Comparison of ENCODE assay signal across 27 cellular contexts in the genomic region with DNA sequence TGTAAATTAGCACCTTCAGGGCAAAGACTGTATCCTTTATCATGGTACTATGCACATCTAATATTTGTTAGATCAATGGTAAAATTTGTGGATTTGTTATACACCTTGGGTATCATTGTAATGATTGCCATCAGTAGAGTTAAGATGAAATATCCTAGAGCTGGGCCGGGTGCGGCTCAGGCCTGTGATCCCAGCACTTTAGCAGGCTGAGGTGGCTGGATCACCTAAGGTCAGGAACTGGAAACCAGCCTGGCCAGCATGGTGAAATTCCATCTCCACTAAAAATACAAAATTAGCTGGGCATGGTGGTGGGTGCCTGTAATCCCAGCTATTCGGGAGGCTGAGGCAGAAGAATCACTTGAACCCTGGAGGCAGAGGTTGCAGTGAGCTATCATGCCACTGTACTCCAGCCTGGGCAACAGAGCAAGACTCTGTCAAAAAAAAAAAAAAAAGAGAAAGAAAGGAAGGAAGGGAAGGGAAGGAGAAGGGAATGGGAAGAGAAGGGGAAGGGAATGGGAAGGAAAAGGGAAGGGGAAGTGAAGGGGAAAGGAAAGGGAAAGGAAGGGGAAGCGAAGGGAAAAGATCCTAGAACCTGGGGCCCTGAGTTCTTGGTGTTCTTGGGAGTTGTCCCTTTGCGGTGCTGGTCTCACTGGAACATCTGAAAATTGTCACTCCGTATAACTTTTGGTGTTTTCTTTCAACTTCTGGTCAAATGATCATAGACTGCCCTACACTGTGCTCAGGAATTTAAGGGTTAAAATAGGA.
"Had no signal": no experiment of that assay in that cellular context is flagged by ENCODE, and none has a peak within 500 bp of the region (broad histone marks: within the 10 kb centered on the region; RNA-seq: fewer than 3 reads in every experiment).

No MANE protein-coding gene starts in this region.

- ATAC-seq: activated CD8-positive, alpha-beta T cell treated with anti-CD3 and anti-CD28 coated beads for 36 hours; activated T-cell treated with anti-CD3 and anti-CD28 coated beads, Interleukin-2, amount 50 U/mL, for 72 hours; activated T-helper 17 cell treated with anti-CD3 and anti-CD28 coated beads, Interleukin-2, amount 50 U/mL, for 72 hours had no signal

- DNase-seq: activated CD4-positive, alpha-beta T cell treated with anti-CD3 and anti-CD28 coated beads, Interleukin-2, amount 10 ng/mL, durations not matched to agents 24 days and 14 days; activated CD4-positive, alpha-beta T cell treated with anti-CD3 and anti-CD28 coated beads, Interleukin-2, amount 50 U/mL, for 4 hours; activated CD8-positive, alpha-beta T cell treated with anti-CD3 and anti-CD28 coated beads for 36 hours; activated effector memory CD4-positive, alpha-beta T cell treated with anti-CD3 and anti-CD28 coated beads, Interleukin-2, amount 50 U/mL, for 16 hours; activated naive CD4-positive, alpha-beta T cell; activated naive CD4-positive, alpha-beta T cell treated with anti-CD3 and anti-CD28 coated beads, Interleukin-2, amount 50 U/mL, for 16 hours; activated naive CD8-positive, alpha-beta T cell treated with anti-CD3 and anti-CD28 coated beads for 36 hours; activated T-cell treated with anti-CD3 and anti-CD28 coated beads, Interleukin-2, amount 50 U/mL, for 1 hour; activated T-cell treated with anti-CD3 and anti-CD28 coated beads, Interleukin-2, amount 50 U/mL, for 72 hours; amygdala; body of pancreas; Kasumi-1; KG1; MG63; NCI-H1048; NCI-H1105 treated with DMSO at 0.1 percent for 48 hours; NCI-H1436; NCI-H1694; NCI-H1930; NCI-H2081 treated with DMSO at 0.1 percent for 48 hours; NCI-H446 treated with DMSO at 0.1 percent for 48 hours; NCI-H524; Right ventricle myocardium superior; T1000 had no signal

- H3K9me3 Mint-ChIP-seq: activated CD4-positive, alpha-beta T cell treated with anti-CD3 and anti-CD28 coated beads, Interleukin-2, amount 10 ng/mL, durations not matched to agents 24 days and 14 days; activated CD8-positive, alpha-beta T cell treated with anti-CD3 and anti-CD28 coated beads for 36 hours; activated naive CD8-positive, alpha-beta T cell treated with anti-CD3 and anti-CD28 coated beads for 36 hours; activated T-cell treated with anti-CD3 and anti-CD28 coated beads, Interleukin-2, amount 50 U/mL, for 72 hours; activated T-helper 17 cell treated with anti-CD3 and anti-CD28 coated beads, Interleukin-2, amount 50 U/mL, for 72 hours had no signal

- H3K4me3 ChIP-seq: ascending aorta, body of pancreas, breast epithelium, MG63 had no signal

- H3K36me3 ChIP-seq: ascending aorta, breast epithelium, MG63 had no signal

- H3K4me1 ChIP-seq: ascending aorta, breast epithelium had no signal

- H3K27ac ChIP-seq: ascending aorta, breast epithelium had no signal

- H3K36me3 Mint-ChIP-seq: activated naive CD8-positive, alpha-beta T cell treated with anti-CD3 and anti-CD28 coated beads for 36 hours had no signal

- H3K4me1 Mint-ChIP-seq: activated CD4-positive, alpha-beta T cell treated with anti-CD3 and anti-CD28 coated beads, Interleukin-2, amount 10 ng/mL, durations not matched to agents 24 days and 14 days; activated naive CD8-positive, alpha-beta T cell treated with anti-CD3 and anti-CD28 coated beads for 36 hours; activated T-helper 17 cell treated with anti-CD3 and anti-CD28 coated beads, Interleukin-2, amount 50 U/mL, for 72 hours had no signal

- H3K9me3 ChIP-seq: ascending aorta, body of pancreas, breast epithelium, MG63 had no signal

- H3K4me3 Mint-ChIP-seq: activated CD4-positive, alpha-beta T cell treated with anti-CD3 and anti-CD28 coated beads, Interleukin-2, amount 10 ng/mL, durations not matched to agents 24 days and 14 days; activated CD8-positive, alpha-beta T cell treated with anti-CD3 and anti-CD28 coated beads for 36 hours; activated naive CD8-positive, alpha-beta T cell treated with anti-CD3 and anti-CD28 coated beads for 36 hours; activated T-cell treated with anti-CD3 and anti-CD28 coated beads, Interleukin-2, amount 50 U/mL, for 72 hours; activated T-helper 17 cell treated with anti-CD3 and anti-CD28 coated beads, Interleukin-2, amount 50 U/mL, for 72 hours had no signal

- H3K27ac Mint-ChIP-seq: activated CD4-positive, alpha-beta T cell treated with anti-CD3 and anti-CD28 coated beads, Interleukin-2, amount 10 ng/mL, durations not matched to agents 24 days and 14 days; activated CD8-positive, alpha-beta T cell treated with anti-CD3 and anti-CD28 coated beads for 36 hours; activated naive CD8-positive, alpha-beta T cell treated with anti-CD3 and anti-CD28 coated beads for 36 hours; activated T-cell treated with anti-CD3 and anti-CD28 coated beads, Interleukin-2, amount 50 U/mL, for 72 hours; activated T-helper 17 cell treated with anti-CD3 and anti-CD28 coated beads, Interleukin-2, amount 50 U/mL, for 72 hours had no signal

- H3K27me3 ChIP-seq: ascending aorta, body of pancreas, breast epithelium, MG63 had no signal
